ENCODE assay signal across 13 cellular contexts in the genomic region with DNA sequence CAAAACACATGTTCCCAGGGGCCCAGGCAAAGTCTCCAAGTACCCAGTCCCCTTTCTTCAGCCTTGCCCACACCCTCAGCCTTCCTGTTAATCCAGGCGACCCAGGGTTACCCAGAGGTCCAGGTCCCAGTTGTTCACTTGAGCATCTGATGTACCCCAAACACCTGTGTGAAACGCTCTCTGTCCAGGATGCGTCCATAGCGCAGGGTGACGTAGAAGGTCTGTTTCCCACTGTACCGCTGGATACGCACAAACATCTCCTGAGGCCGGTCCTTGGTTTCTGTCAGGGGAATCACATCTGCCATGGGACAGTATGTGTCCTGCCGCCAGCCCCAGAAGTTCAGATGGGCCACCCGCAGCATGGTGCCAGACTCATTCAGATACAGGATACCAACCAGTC. TPM values are rescaled to one million over a fixed set of nuclear protein-coding genes. Genes with fewer than 3 reads are reported as not detected.
DNase-seq lines count a peak whose midpoint lies in the region; ATAC-seq and TF ChIP-seq lines count a peak whose summit lies in the region.
"Had no signal": no experiment of that assay in that cellular context is flagged by ENCODE, and none has a peak within 500 bp of the region (broad histone marks: within the 10 kb centered on the region; RNA-seq: fewer than 3 reads in every experiment).

No MANE protein-coding gene starts in this region.

- ATAC-seq in activated naive CD8-positive, alpha-beta T cell treated with anti-CD3 and anti-CD28 coated beads, Interleukin-2, amount 10 ng/mL, durations not matched to agents 7 days and 5 days (ENCODE audit: low read depth): no peak

- no peak overlapping the region for H3K27ac Mint-ChIP-seq in activated CD4-positive, alpha-beta T cell treated with anti-CD3 and anti-CD28 coated beads, Interleukin-2, amount 10 ng/mL, durations not matched to agents 24 days and 14 days
- H3K27ac Mint-ChIP-seq in activated naive CD8-positive, alpha-beta T cell treated with anti-CD3 and anti-CD28 coated beads, Interleukin-2, amount 10 ng/mL, durations not matched to agents 7 days and 5 days: no peak overlapping the region
- H3K27ac Mint-ChIP-seq in nephron progenitor cell: no peak overlapping the region

- no peaks in the 10 kb centered on the region for H3K9me3 Mint-ChIP-seq in activated CD4-positive, alpha-beta T cell treated with anti-CD3 and anti-CD28 coated beads, Interleukin-2, amount 10 ng/mL, durations not matched to agents 24 days and 14 days
- H3K9me3 Mint-ChIP-seq in activated naive CD8-positive, alpha-beta T cell treated with anti-CD3 and anti-CD28 coated beads, Interleukin-2, amount 10 ng/mL, durations not matched to agents 7 days and 5 days: no peaks in the 10 kb centered on the region
- H3K9me3 Mint-ChIP-seq in nephron progenitor cell: no peaks in the 10 kb centered on the region

- POLR2A ChIA-PET in activated naive CD8-positive, alpha-beta T cell treated with anti-CD3 and anti-CD28 coated beads, Interleukin-2, amount 10 ng/mL, durations not matched to agents 7 days and 5 days (lab: Charles Lee): interaction anchor here (3.4 kb wide), 1 partner anchor 72 kb away, joined by 44 read pairs; a partner anchor contains a TSS

- intact Hi-C loops in activated CD4-positive, alpha-beta T cell treated with anti-CD3 and anti-CD28 coated beads, Interleukin-2, amount 10 ng/mL, durations not matched to agents 24 days and 14 days (cut with micrococcal nuclease): loop anchor here (2.0 to 10.0 kb wide), 4 partner anchors 165 to 1946 kb away; a partner anchor contains a TSS

- H3K27me3 Mint-ChIP-seq in activated CD4-positive, alpha-beta T cell treated with anti-CD3 and anti-CD28 coated beads, Interleukin-2, amount 10 ng/mL, durations not matched to agents 24 days and 14 days: no peaks in the 10 kb centered on the region
- H3K27me3 Mint-ChIP-seq in activated naive CD8-positive, alpha-beta T cell treated with anti-CD3 and anti-CD28 coated beads, Interleukin-2, amount 10 ng/mL, durations not matched to agents 7 days and 5 days: no peaks in the 10 kb centered on the region
- H3K27me3 Mint-ChIP-seq in nephron progenitor cell (ENCODE audit: low read depth, poor library complexity): peaks cover 6% of the 10 kb centered on the region

- H3K4me3 Mint-ChIP-seq in activated CD4-positive, alpha-beta T cell treated with anti-CD3 and anti-CD28 coated beads, Interleukin-2, amount 10 ng/mL, durations not matched to agents 24 days and 14 days: peak overlapping the region; percentile 98
- H3K4me3 Mint-ChIP-seq in activated naive CD8-positive, alpha-beta T cell treated with anti-CD3 and anti-CD28 coated beads, Interleukin-2, amount 10 ng/mL, durations not matched to agents 7 days and 5 days: peak overlapping the region; percentile 93
- peak overlapping the region; percentile 93 for H3K4me3 Mint-ChIP-seq in nephron progenitor cell

- DNase-seq in activated CD4-positive, alpha-beta T cell treated with anti-CD3 and anti-CD28 coated beads, Interleukin-2, amount 10 ng/mL, durations not matched to agents 24 days and 14 days: no peak
- DNase-seq in activated CD4-positive, alpha-beta T cell treated with anti-CD3 and anti-CD28 coated beads for 48 hours: no peak
- DNase-seq in Jurkat, Clone E6-1 (ENCODE audit: low read depth, low spot score): no peak
- DNase-seq in activated naive CD8-positive, alpha-beta T cell treated with anti-CD3 and anti-CD28 coated beads, Interleukin-2, amount 10 ng/mL, durations not matched to agents 7 days and 5 days: no peak
- DNase-seq in nephron progenitor cell: no peak
- no peak for DNase-seq in MV-4-11 (lab: John Stamatoyannopoulos, UW)
- DNase-seq in GM19240 (ENCODE audit: insufficient read length, low spot score): no peak
- no peak for DNase-seq in NAMALWA (ENCODE audit: low spot score)
- DNase-seq: activated CD4-positive, CD25-positive, alpha-beta regulatory T cell; Caco-2; NCI-H1694 treated with DMSO at 0.1 percent for 48 hours; NCI-H524 treated with DMSO at 0.1 percent for 48 hours; SW 1271 had no signal

- peaks cover 23% of the 10 kb centered on the region for H3K4me1 Mint-ChIP-seq in activated CD4-positive, alpha-beta T cell treated with anti-CD3 and anti-CD28 coated beads, Interleukin-2, amount 10 ng/mL, durations not matched to agents 24 days and 14 days
- peaks cover 32% of the 10 kb centered on the region for H3K4me1 Mint-ChIP-seq in activated naive CD8-positive, alpha-beta T cell treated with anti-CD3 and anti-CD28 coated beads, Interleukin-2, amount 10 ng/mL, durations not matched to agents 7 days and 5 days
- H3K4me1 Mint-ChIP-seq in nephron progenitor cell: peaks cover 44% of the 10 kb centered on the region

- no peak for TF ChIP-seq CTCF in nephron progenitor cell (IDR thresholded peaks at IDR 0.05)

- H3K36me3 Mint-ChIP-seq in activated CD4-positive, alpha-beta T cell treated with anti-CD3 and anti-CD28 coated beads, Interleukin-2, amount 10 ng/mL, durations not matched to agents 24 days and 14 days (ENCODE audit: low read depth): peaks cover 19% of the 10 kb centered on the region
- H3K36me3 Mint-ChIP-seq in activated naive CD8-positive, alpha-beta T cell treated with anti-CD3 and anti-CD28 coated beads, Interleukin-2, amount 10 ng/mL, durations not matched to agents 7 days and 5 days: peaks cover 4% of the 10 kb centered on the region
- H3K36me3 Mint-ChIP-seq in nephron progenitor cell (ENCODE audit: low read depth): no peaks in the 10 kb centered on the region

- peak overlapping the region; percentile 96 for H3K4me3 ChIP-seq in Jurkat, Clone E6-1 (ENCODE audit: low read length)

RNA-seq across cellular contexts. Expression of a gene that starts 1.6 kb away (rescaled TPM):
- 19.3 and 20.4 TPM in 2 replicates for total RNA-seq in activated CD4-positive, alpha-beta T cell treated with anti-CD3 and anti-CD28 coated beads, Interleukin-2, amount 10 ng/mL, durations not matched to agents 24 days and 14 days
- 19.9 TPM for polyA plus RNA-seq in Jurkat, Clone E6-1 (2012; ENCODE audit: insufficient read depth, insufficient read length)
- total RNA-seq in activated naive CD8-positive, alpha-beta T cell treated with anti-CD3 and anti-CD28 coated beads, Interleukin-2, amount 10 ng/mL, durations not matched to agents 7 days and 5 days: 10 to 100 TPM; 11.9 to 12.6 TPM

RNA-seq across cellular contexts. Expression of a gene that starts 1.8 kb away (rescaled TPM):
- total RNA-seq in activated CD4-positive, alpha-beta T cell treated with anti-CD3 and anti-CD28 coated beads, Interleukin-2, amount 10 ng/mL, durations not matched to agents 24 days and 14 days: 74.1 and 74.9 TPM in 2 replicates
- 26.4 TPM for polyA plus RNA-seq in Jurkat, Clone E6-1 (2012; ENCODE audit: insufficient read depth, insufficient read length)
- 10 to 100 TPM; 36.4 to 38.5 TPM for total RNA-seq in activated naive CD8-positive, alpha-beta T cell treated with anti-CD3 and anti-CD28 coated beads, Interleukin-2, amount 10 ng/mL, durations not matched to agents 7 days and 5 days
